In the genomic region with DNA sequence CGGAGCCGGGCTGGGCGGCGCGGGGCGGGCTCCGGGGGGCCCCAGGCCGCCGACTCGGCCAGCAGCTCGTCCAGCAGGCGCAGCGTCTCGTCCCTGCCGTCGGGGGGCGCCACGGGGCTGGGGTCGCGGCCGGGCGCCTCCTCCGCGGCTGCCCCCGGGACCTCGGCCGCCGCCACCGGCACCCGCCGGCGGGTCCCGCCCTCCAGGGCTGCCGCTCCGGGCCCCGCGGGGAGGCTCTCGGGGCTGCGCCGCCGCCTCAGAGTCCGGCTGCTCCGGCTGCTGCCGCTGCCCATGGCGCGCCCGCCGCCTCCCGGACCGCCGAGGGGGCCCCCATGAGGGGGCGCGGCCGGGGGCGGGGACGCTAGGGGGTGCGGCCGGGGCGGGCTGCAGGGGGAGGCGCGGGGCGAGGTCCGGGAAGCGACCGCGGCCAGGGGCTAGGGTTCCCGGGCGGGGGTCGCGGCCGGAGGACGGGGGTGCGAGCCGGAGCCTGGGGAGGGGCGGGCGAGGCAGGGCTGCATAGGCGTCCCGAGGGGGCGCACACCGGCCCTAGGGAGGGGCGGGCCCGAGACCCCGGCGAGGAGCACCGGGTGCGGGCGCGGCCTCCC, we compare ENCODE assay signal across 8 cellular contexts. TPM values are rescaled to one million over a fixed set of nuclear protein-coding genes. Genes with fewer than 3 reads are reported as not detected.
DNase-seq lines count a peak whose midpoint lies in the region; ATAC-seq and TF ChIP-seq lines count a peak whose summit lies in the region.

Gene CYS1, minus strand, starts transcription at position 481 of the 605 bp plus-strand sequence. Its CDS starts 188 bp downstream, at position 293.

- no peaks in the 10 kb centered on the region for H3K79me2 ChIP-seq in Loucy (ENCODE audit: insufficient read depth, low read length)

- TF ChIP-seq CTCF in Loucy (conservative IDR thresholded peaks at IDR 0.05; ENCODE audit: low read length) (no peak), lower leg skin (IDR thresholded peaks at IDR 0.05) (no peak), tibial nerve (IDR thresholded peaks at IDR 0.05) (peak in 4 of 5 experiments; percentile 19 to 55 (median 48))

- no peak for TF ChIP-seq POLR2A in lower leg skin (IDR thresholded peaks at IDR 0.05)
- no peak for TF ChIP-seq POLR2A in tibial nerve (IDR thresholded peaks at IDR 0.05)

- no peaks in the 10 kb centered on the region for H4K20me1 ChIP-seq in Loucy (ENCODE audit: insufficient read depth, low read length, poor library complexity, severe bottlenecking)

- H3K4me1 ChIP-seq in Loucy (ENCODE audit: insufficient read depth, low read length, poor library complexity, severe bottlenecking) (peaks cover 15% of the 10 kb centered on the region), tibial nerve (peaks cover 0 to 33% (median 8%) of the 10 kb centered on the region in 4 donors)

- H3K9me2 ChIP-seq in Loucy (replicated peaks; ENCODE audit: low read depth, low read length) = no peaks in the 10 kb centered on the region

- peak; percentile 40 for ATAC-seq in GM19452 (IDR thresholded peaks at IDR 0.05; ENCODE audit: unreplicated experiment)
- no peak for ATAC-seq in central memory CD8-positive, alpha-beta T cell (replicated peaks; ENCODE audit: extremely low read depth, poor library complexity, severe bottlenecking)

- no peak for TF ChIP-seq EP300 in tibial nerve (IDR thresholded peaks at IDR 0.05)

- peak within 1 kb of the TSS; percentile 68 to 88 (median 71) for H3K27ac ChIP-seq in tibial nerve

- H2AFZ ChIP-seq in Loucy (ENCODE audit: low read length) = peak within 1 kb of the TSS; percentile 78

- H3K9ac ChIP-seq in Loucy (ENCODE audit: low read depth, low read length, poor library complexity, severe bottlenecking) = peak within 1 kb of the TSS; percentile 64

- H3K4me3 Mint-ChIP-seq in central memory CD8-positive, alpha-beta T cell = peak within 1 kb of the TSS; percentile 74

- peaks cover 5% of the 10 kb centered on the region for H3K36me3 Mint-ChIP-seq in central memory CD8-positive, alpha-beta T cell (ENCODE audit: insufficient read depth)

- peak within 1 kb of the TSS; percentile 80 for H3K4me2 ChIP-seq in Loucy (ENCODE audit: low read depth, low read length, poor library complexity, severe bottlenecking)

- no peaks in the 10 kb centered on the region for H3K27me3 ChIP-seq in Loucy (ENCODE audit: insufficient read depth, low read length, poor library complexity, severe bottlenecking)
- H3K27me3 ChIP-seq in tibial nerve = peaks cover 0 to 44% of the 10 kb centered on the region in 2 donors

- H3K9me3 Mint-ChIP-seq in central memory CD8-positive, alpha-beta T cell = no peaks in the 10 kb centered on the region

- intact Hi-C loops in lower leg skin (cut with DNase I; ENCODE audit: low total_unique reads) = loop anchor here (10.0 kb wide), 1 partner anchor 585 kb away; no protein-coding TSS in a partner anchor

- no peaks in the 10 kb centered on the region for H3K36me3 ChIP-seq in Loucy (ENCODE audit: insufficient read depth, low read length)
- no peaks in the 10 kb centered on the region for H3K36me3 ChIP-seq in tibial nerve

- 1% methylated on average over 25 of the region's 88 CpGs; no CpG with 5 or more reads in 1 of the 2 donors for WGBS in lower leg skin, 2 donors
- 2% methylated on average over 18 of the region's 88 CpGs; no CpG with 5 or more reads in 1 of the 2 donors for WGBS in tibial nerve, 2 donors

- H3K27ac Mint-ChIP-seq in central memory CD8-positive, alpha-beta T cell (ENCODE audit: low read depth) = no peak within 1 kb of the TSS

- H3F3A ChIP-seq in Loucy (ENCODE audit: low read depth) = peaks cover 3% of the 10 kb centered on the region; the same call in 1 of the 2 replicates

- H3K27me3 Mint-ChIP-seq in central memory CD8-positive, alpha-beta T cell = peaks cover 88% of the 10 kb centered on the region

- peak; percentile 82 for DNase-seq in D341Med (ENCODE audit: low spot score)
- DNase-seq in central memory CD8-positive, alpha-beta T cell (ENCODE audit: low spot score in 2 of 2) = no peak
- DNase-seq in lower leg skin (ENCODE audit: low spot score in 2 of 2) = no peak
- no peak for DNase-seq in tibial nerve (ENCODE audit: low spot score in 2 of 2)
- no peak for DNase-seq in NCI-H1436 (lab: John Stamatoyannopoulos, UW)
- no peak for DNase-seq in T-helper 9 cell

- H3K9me3 ChIP-seq in Loucy (ENCODE audit: insufficient read depth, low read depth, low read length) (no peaks in the 10 kb centered on the region), tibial nerve (no peaks in the 10 kb centered on the region)

- H3K4me1 Mint-ChIP-seq in central memory CD8-positive, alpha-beta T cell = peaks cover 13% of the 10 kb centered on the region

- H3K4me3 ChIP-seq in Loucy (ENCODE audit: low read length, poor library complexity, severe bottlenecking) = peak within 1 kb of the TSS; percentile 65
- peak within 1 kb of the TSS; percentile 8 for H3K4me3 ChIP-seq in lower leg skin (ENCODE audit: low read depth, poor library complexity, severe bottlenecking)
- H3K4me3 ChIP-seq in tibial nerve = peak within 1 kb of the TSS; percentile 5 to 68 (median 46)

RNA-seq across cellular contexts. Expression of gene CYS1, which starts in this region (rescaled TPM):
- total RNA-seq in lower leg skin = under 1 TPM in 3 of 4 donors, not detected in 1; 0.25 to 0.98 (median 0.62) TPM
- 10 to 100 TPM in 3 of 4 donors, 1 to 10 TPM in 1; 2.7 to 17.5 (median 10.9) TPM for total RNA-seq in tibial nerve

Comparison
In these comparisons a context has a peak if more than half of its experiments do, and no peak if none do; other contexts are left out.
1. H3K4me3 ChIP-seq: peak in every context shown above with its lines; median percentile 65 in Loucy; 46 in tibial nerve; 8 in lower leg skin.
2. CTCF ChIP-seq: peak in tibial nerve (4 of 5); none in Loucy (single experiment) and lower leg skin (0 of 3).